ENCODE assay signal across 8 cellular contexts in genomic region chr6:11366183-11366933, GRCh38.
DNase-seq lines count a peak whose midpoint lies in the region; ATAC-seq and TF ChIP-seq lines count a peak whose summit lies in the region.

No MANE protein-coding gene starts in this region.

- H2AFZ ChIP-seq in GM23248 = no peak overlapping the region

- WGBS in thyroid gland, 2 donors = 82 to 93% methylated on average over 7 of the region's 7 CpGs
- WGBS in GM23248 (ENCODE audit: low coverage in 1 of 2, low lambda C conversion rate in 2 of 2, missing lambda C conversion rate in 2 of 2), 2 experiments = 82 to 84% methylated on average over 7 of the region's 7 CpGs

- peak in 4 of 5 experiments; percentile 15 to 90 (median 38) for DNase-seq in T-helper 2 cell
- no peak for DNase-seq in foreskin keratinocyte
- no peak for DNase-seq in thyroid gland
- no peak for DNase-seq in GF-D8 (lab: John Stamatoyannopoulos, UW)
- DNase-seq in MG63 = no peak
- DNase-seq in GM23248 = no peak

- H3K79me2 ChIP-seq in GM23248 (ENCODE audit: insufficient read depth) = no peaks in the 10 kb centered on the region

- TF ChIP-seq POLR2A in thyroid gland (IDR thresholded peaks at IDR 0.05) = no peak

- H3K4me3 ChIP-seq in thyroid gland (replicated peaks in 1 of 3) (no peak overlapping the region), MG63 (no peak overlapping the region), GM23248 (no peak overlapping the region)

- H3K4me2 ChIP-seq in GM23248 (ENCODE audit: unreplicated experiment) = no peak overlapping the region

- H3K27me3 ChIP-seq in foreskin keratinocyte = no peaks in the 10 kb centered on the region
- H3K27me3 ChIP-seq in thyroid gland = no peaks in the 10 kb centered on the region
- H3K27me3 ChIP-seq in MG63 = no peaks in the 10 kb centered on the region
- no peaks in the 10 kb centered on the region for H3K27me3 ChIP-seq in GM23248 (replicated peaks; ENCODE audit: insufficient read depth)

- no peak overlapping the region for H3K9ac ChIP-seq in GM23248

- TF ChIP-seq CTCF in foreskin keratinocyte (conservative IDR thresholded peaks at IDR 0.05) = no peak
- TF ChIP-seq CTCF in thyroid gland (IDR thresholded peaks at IDR 0.05) = no peak

- H3K36me3 ChIP-seq in thyroid gland (no peaks in the 10 kb centered on the region), MG63 (no peaks in the 10 kb centered on the region), GM23248 (ENCODE audit: low read depth) (no peaks in the 10 kb centered on the region)

- in situ Hi-C loops in GM23248 (cut with MboI) = no loop called here

- H3K27ac ChIP-seq in foreskin keratinocyte (peak overlapping the region; percentile 91), thyroid gland (peak overlapping the region in 2 of 3 donors; percentile 68 to 69), GM23248 (no peak overlapping the region)

- H3K9me3 ChIP-seq in thyroid gland (no peaks in the 10 kb centered on the region), MG63 (no peaks in the 10 kb centered on the region), GM23248 (ENCODE audit: low read depth) (no peaks in the 10 kb centered on the region)

- H3K4me1 ChIP-seq in foreskin keratinocyte (peaks cover 38% of the 10 kb centered on the region), thyroid gland (peaks cover 23 to 65% of the 10 kb centered on the region in 2 donors), GM23248 (ENCODE audit: insufficient read depth) (peaks cover 9% of the 10 kb centered on the region)

- peaks cover 7% of the 10 kb centered on the region; the same call in 1 of the 2 replicates for H3F3A ChIP-seq in GM23248 (ENCODE audit: insufficient read depth)

- peak; percentile 63 for ATAC-seq in GM19023 (IDR thresholded peaks at IDR 0.05; ENCODE audit: unreplicated experiment)
- ATAC-seq in HG02763 (IDR thresholded peaks at IDR 0.05; ENCODE audit: unreplicated experiment) = peak; percentile 61
- no peak for ATAC-seq in foreskin keratinocyte

- no peaks in the 10 kb centered on the region for H3K9me2 ChIP-seq in GM23248 (ENCODE audit: insufficient read depth)

- intact Hi-C loops in thyroid gland (cut with DNase I) = no loop called here

- H4K20me1 ChIP-seq in GM23248 (ENCODE audit: insufficient read depth) = no peaks in the 10 kb centered on the region

Comparison
In these comparisons a context has a peak if more than half of its experiments do, and no peak if none do; other contexts are left out.
1. DNase-seq: peak in T-helper 2 cell (4 of 5); none in foreskin keratinocyte (0 of 2), thyroid gland (0 of 2), GF-D8 (single experiment), MG63 (single experiment) and GM23248 (single experiment).